9 cellular contexts compared by ENCODE assay signal in genomic region chr4:73589887-73590801, GRCh38. TPM values are rescaled to one million over a fixed set of nuclear protein-coding genes. Genes with fewer than 3 reads are reported as not detected.
A peak's percentile ranks its signal among the peaks of the same experiment; 100 is the strongest.
DNase-seq lines count a peak whose midpoint lies in the region; ATAC-seq and TF ChIP-seq lines count a peak whose summit lies in the region.
"Had no signal": no experiment of that assay in that cellular context is flagged by ENCODE, and none has a peak within 500 bp of the region (broad histone marks: within the 10 kb centered on the region; RNA-seq: fewer than 3 reads in every experiment).

No MANE protein-coding gene starts in this region.

- H3K27ac ChIP-seq in fibroblast of lung (ENCODE audit: insufficient read depth, low read length) = peak overlapping the region; percentile 18
- no peak overlapping the region for H3K27ac ChIP-seq in adrenal gland

- peaks cover 10% of the 10 kb centered on the region for H3K4me1 ChIP-seq in fibroblast of lung (ENCODE audit: control insufficient read depth, extremely low read depth, insufficient read depth, low read length)
- H3K4me1 ChIP-seq in adrenal gland (replicated peaks in 1 of 2) = no peaks in the 10 kb centered on the region

- ATAC-seq in GM18502 (IDR thresholded peaks at IDR 0.05; ENCODE audit: poor library complexity, unreplicated experiment) (peak; percentile 92), HG02759 (IDR thresholded peaks at IDR 0.05; ENCODE audit: unreplicated experiment) (peak; percentile 93)
- no peak for ATAC-seq in activated T-cell treated with anti-CD3 and anti-CD28 coated beads, Interleukin-2, amount 50 U/mL, for 4 hours

- H3K9me3 Mint-ChIP-seq in endothelial cell (ENCODE audit: unreplicated experiment) = no peaks in the 10 kb centered on the region
- no peaks in the 10 kb centered on the region for H3K9me3 Mint-ChIP-seq in activated T-cell treated with anti-CD3 and anti-CD28 coated beads, Interleukin-2, amount 50 U/mL, for 4 hours
- H3K9me3 Mint-ChIP-seq: activated naive CD8-positive, alpha-beta T cell treated with anti-CD3 and anti-CD28 coated beads, Interleukin-2, amount 10 ng/mL, durations not matched to agents 7 days and 5 days had no signal

- TF ChIP-seq POLR2A in adrenal gland (IDR thresholded peaks at IDR 0.05) = no peak

- no peaks in the 10 kb centered on the region for H3K79me2 ChIP-seq in fibroblast of lung (ENCODE audit: control insufficient read depth, insufficient read depth, low read length)

- H3K4me3 ChIP-seq in fibroblast of lung (replicated peaks in 1 of 4; ENCODE audit: control extremely low read depth in 1 of 4, insufficient read depth in 1 of 4, low read depth in 3 of 4, low read length in 4 of 4) (no peak overlapping the region), adrenal gland (no peak overlapping the region)

- no peak overlapping the region for H3K27ac Mint-ChIP-seq in endothelial cell (ENCODE audit: unreplicated experiment)
- H3K27ac Mint-ChIP-seq: activated naive CD8-positive, alpha-beta T cell treated with anti-CD3 and anti-CD28 coated beads, Interleukin-2, amount 10 ng/mL, durations not matched to agents 7 days and 5 days had no signal

- no peaks in the 10 kb centered on the region for H3K36me3 Mint-ChIP-seq in endothelial cell (ENCODE audit: low read depth, unreplicated experiment)
- H3K36me3 Mint-ChIP-seq in activated T-cell treated with anti-CD3 and anti-CD28 coated beads, Interleukin-2, amount 50 U/mL, for 4 hours (ENCODE audit: insufficient read depth) = no peaks in the 10 kb centered on the region
- H3K36me3 Mint-ChIP-seq: activated naive CD8-positive, alpha-beta T cell treated with anti-CD3 and anti-CD28 coated beads, Interleukin-2, amount 10 ng/mL, durations not matched to agents 7 days and 5 days had no signal

- DNase-seq in NCI-H2029 (lab: John Stamatoyannopoulos, UW) = peak; percentile 73
- peak in 1 of 2 donors; percentile 47 for DNase-seq in fibroblast of lung (ENCODE audit: low read depth in 2 of 2)
- DNase-seq in adrenal gland = no peak
- DNase-seq in endothelial cell (ENCODE audit: low spot score) = no peak
- DNase-seq in stimulated activated naive CD4-positive, alpha-beta T cell treated with Interleukin-2 at 50 U/mL for 16 hours (lab: John Stamatoyannopoulos, UW) = no peak
- DNase-seq in activated T-cell treated with anti-CD3 and anti-CD28 coated beads, Interleukin-2, amount 50 U/mL, for 4 hours = no peak
- DNase-seq: activated naive CD8-positive, alpha-beta T cell treated with anti-CD3 and anti-CD28 coated beads, Interleukin-2, amount 10 ng/mL, durations not matched to agents 7 days and 5 days had no signal

- no peak overlapping the region for H3K9ac ChIP-seq in fibroblast of lung (ENCODE audit: insufficient read depth, low read length)

- no peaks in the 10 kb centered on the region for H3K9me3 ChIP-seq in fibroblast of lung (ENCODE audit: control insufficient read depth, insufficient read depth, low read depth, low read length)
- H3K9me3 ChIP-seq in adrenal gland (replicated peaks in 1 of 3) = no peaks in the 10 kb centered on the region

- H4K20me1 ChIP-seq in fibroblast of lung (ENCODE audit: control insufficient read depth, extremely low read depth, insufficient read depth, low read length) = no peaks in the 10 kb centered on the region

- intact Hi-C loops in adrenal gland (cut with DNase I) = loop anchor here in 1 of 2 donors (10.0 kb wide), 1 partner anchor 55 kb away; no protein-coding TSS in a partner anchor

- 40 to 51% (median 44%) methylated on average over 5 of the region's 5 CpGs for WGBS in adrenal gland, 4 donors

- no peak overlapping the region for H3K4me3 Mint-ChIP-seq in endothelial cell (ENCODE audit: unreplicated experiment)
- H3K4me3 Mint-ChIP-seq in activated T-cell treated with anti-CD3 and anti-CD28 coated beads, Interleukin-2, amount 50 U/mL, for 4 hours = no peak overlapping the region
- H3K4me3 Mint-ChIP-seq: activated naive CD8-positive, alpha-beta T cell treated with anti-CD3 and anti-CD28 coated beads, Interleukin-2, amount 10 ng/mL, durations not matched to agents 7 days and 5 days had no signal

- H3K27me3 ChIP-seq in fibroblast of lung (ENCODE audit: control insufficient read depth, insufficient read depth, low read length) (no peaks in the 10 kb centered on the region), adrenal gland (no peaks in the 10 kb centered on the region)

- H3K27me3 Mint-ChIP-seq in endothelial cell (ENCODE audit: unreplicated experiment) = no peaks in the 10 kb centered on the region
- H3K27me3 Mint-ChIP-seq in activated T-cell treated with anti-CD3 and anti-CD28 coated beads, Interleukin-2, amount 50 U/mL, for 4 hours (ENCODE audit: low read depth) = no peaks in the 10 kb centered on the region

- TF ChIP-seq CTCF in fibroblast of lung (conservative IDR thresholded peaks at IDR 0.05 in 1 of 2, IDR thresholded peaks at IDR 0.05 in 1 of 2; ENCODE audit: low read depth in 1 of 2, low read length in 2 of 2) (no peak), adrenal gland (IDR thresholded peaks at IDR 0.05) (no peak), endothelial cell (IDR thresholded peaks at IDR 0.05; ENCODE audit: unreplicated experiment) (no peak)

- H2AFZ ChIP-seq in fibroblast of lung (ENCODE audit: low read length) = no peak overlapping the region

- H3K36me3 ChIP-seq in fibroblast of lung (ENCODE audit: control insufficient read depth, insufficient read depth, low read length) (no peaks in the 10 kb centered on the region), adrenal gland (replicated peaks in 1 of 2) (no peaks in the 10 kb centered on the region)

- H3K4me2 ChIP-seq in fibroblast of lung (ENCODE audit: extremely low read depth, insufficient read depth, low read length) = peak overlapping the region; percentile 26

- H3K4me1 Mint-ChIP-seq in endothelial cell (ENCODE audit: unreplicated experiment) = no peaks in the 10 kb centered on the region
- no peaks in the 10 kb centered on the region for H3K4me1 Mint-ChIP-seq in activated T-cell treated with anti-CD3 and anti-CD28 coated beads, Interleukin-2, amount 50 U/mL, for 4 hours (ENCODE audit: low read depth)
- H3K4me1 Mint-ChIP-seq: activated naive CD8-positive, alpha-beta T cell treated with anti-CD3 and anti-CD28 coated beads, Interleukin-2, amount 10 ng/mL, durations not matched to agents 7 days and 5 days had no signal

RNA-seq across cellular contexts. Expression of gene RASSF6, which starts 30.1 kb away (rescaled TPM):
- total RNA-seq in fibroblast of lung = under 0.01 TPM in 1 of 2 replicates, not detected in the other
- polyA plus RNA-seq in fibroblast of lung = 0.01 TPM in 1 of 2 replicates, not detected in the other
- 0.03 TPM in 1 of 2 replicates, not detected in the other for polyA plus RNA-seq in fibroblast of lung (2012)
- not detected in 2 replicates for polyA minus RNA-seq in fibroblast of lung (ENCODE audit: low replicate concordance)
- total RNA-seq in adrenal gland = under 1 TPM in 1 of 8 donors, not detected in 7; 0.23 TPM
- under 1 TPM; 0.07 to 0.18 (median 0.08) TPM for polyA plus RNA-seq in adrenal gland
- total RNA-seq in endothelial cell (ENCODE audit: unreplicated experiment) = not detected
- not detected for total RNA-seq in activated T-cell treated with anti-CD3 and anti-CD28 coated beads, Interleukin-2, amount 50 U/mL, for 4 hours

Comparison
In these comparisons a context has a peak if more than half of its experiments do, and no peak if none do; other contexts are left out.
1. ATAC-seq: peak in GM18502 (single experiment) and HG02759 (single experiment); none in activated T-cell treated with anti-CD3 and anti-CD28 coated beads, Interleukin-2, amount 50 U/mL, for 4 hours (0 of 2).